ENCODE assay signal across 28 cellular contexts in the genomic region with DNA sequence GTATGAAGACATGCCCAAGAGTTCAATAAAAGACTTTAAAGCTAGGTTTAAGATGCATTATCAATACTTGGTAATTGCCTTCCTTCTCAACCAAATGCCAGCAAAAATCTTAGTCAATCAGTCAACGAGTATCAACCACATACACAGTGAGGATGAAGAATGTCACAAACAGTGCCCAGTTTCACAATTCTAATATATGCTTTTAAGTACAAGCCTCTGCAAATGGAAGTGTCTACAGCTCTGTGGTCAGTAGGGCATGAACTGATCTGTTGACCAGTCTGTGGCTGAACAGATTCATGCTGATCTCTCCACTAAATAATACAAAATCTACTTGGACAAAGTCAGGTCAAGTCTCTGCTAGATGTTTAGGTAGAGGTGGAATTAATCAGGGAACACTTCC. TPM values are rescaled to one million over a fixed set of nuclear protein-coding genes. Genes with fewer than 3 reads are reported as not detected.
DNase-seq lines count a peak whose midpoint lies in the region; ATAC-seq, FAIRE-seq and TF ChIP-seq lines count a peak whose summit lies in the region.
"Had no signal": no experiment of that assay in that cellular context is flagged by ENCODE, and none has a peak within 500 bp of the region (broad histone marks: within the 10 kb centered on the region; RNA-seq: fewer than 3 reads in every experiment).

No MANE protein-coding gene starts in this region.

- TF ChIP-seq EP300 in HepG2 (IDR thresholded peaks at IDR 0.05; ENCODE audit: low read depth in 2 of 2, low read length in 2 of 2), result no peak
- TF ChIP-seq EP300 in HepG2 (CRISPR knock-in tag; IDR thresholded peaks at IDR 0.05; ENCODE audit: borderline replicate concordance), result no peak

- H3K4me1 Mint-ChIP-seq in activated T-cell treated with anti-CD3 and anti-CD28 coated beads, Interleukin-2, amount 50 U/mL, for 4 hours (ENCODE audit: low read depth), result no peaks in the 10 kb centered on the region
- H3K4me1 Mint-ChIP-seq: CD8-positive, alpha-beta memory T cell had no signal

- no peak overlapping the region for H3K4me2 ChIP-seq in HepG2 (ENCODE audit: low read depth, low read length)
- H3K4me2 ChIP-seq in parathyroid adenoma (ENCODE audit: low read length), result peak overlapping the region; percentile 25
- H3K4me2 ChIP-seq: A549; BLaER1 treated with 17β-estradiol and CSF1 and Interleukin-3, amounts not matched to agents 10 nM and 100 nM had no signal

- POLR2A ChIA-PET in HepG2 (lab: Yijun Ruan, JAX), result interaction anchor here (0.9 kb wide), 1 partner anchor 28 kb away, joined by 4 read pairs; the partner anchor contains the start of gene PPARGC1A

- peaks cover 0 to 1% of the 10 kb centered on the region in 2 experiments; a peak in 1 of 5 replicates for H3K36me3 ChIP-seq in HepG2 (replicated peaks in 1 of 2; ENCODE audit: control insufficient read depth in 1 of 2, insufficient read depth in 2 of 2, low read length in 2 of 2)
- H3K36me3 ChIP-seq in parathyroid adenoma (ENCODE audit: control insufficient read depth, insufficient read depth, low read length), result no peaks in the 10 kb centered on the region
- no peaks in the 10 kb centered on the region for H3K36me3 ChIP-seq in gastrocnemius medialis
- H3K36me3 ChIP-seq: BLaER1 treated with 17β-estradiol and CSF1 and Interleukin-3, amounts not matched to agents 10 nM and 100 nM had no signal

- H3K79me2 ChIP-seq in HepG2 (ENCODE audit: insufficient read depth, low read length), result peaks cover 65% of the 10 kb centered on the region
- H3K79me2 ChIP-seq in parathyroid adenoma, result peaks cover 10% of the 10 kb centered on the region

- in situ Hi-C loops in HepG2 (cut with HindIII; ENCODE audit: extremely low pct_ligation_motif_present, low pct_unique_long_range_greater_than_20kb) (no loop called here), gastrocnemius medialis (cut with MboI; ENCODE audit: low sequenced_read_pairs in 4 of 4) (no loop called here)

- H3K27me3 ChIP-seq in HepG2 (ENCODE audit: control insufficient read depth in 1 of 2, insufficient read depth in 2 of 2, low read length in 2 of 2) (no peaks in the 10 kb centered on the region), parathyroid adenoma (ENCODE audit: control insufficient read depth, insufficient read depth, low read length) (no peaks in the 10 kb centered on the region), gastrocnemius medialis (no peaks in the 10 kb centered on the region)
- H3K27me3 ChIP-seq: BE2C; BLaER1 treated with 17β-estradiol and CSF1 and Interleukin-3, amounts not matched to agents 10 nM and 100 nM had no signal

- no peak overlapping the region for H3K4me3 Mint-ChIP-seq in activated T-cell treated with anti-CD3 and anti-CD28 coated beads, Interleukin-2, amount 50 U/mL, for 4 hours
- H3K4me3 Mint-ChIP-seq: CD14-positive monocyte; CD4-positive, alpha-beta T cell; CD8-positive, alpha-beta memory T cell had no signal

- no peaks in the 10 kb centered on the region for H3K36me3 Mint-ChIP-seq in activated T-cell treated with anti-CD3 and anti-CD28 coated beads, Interleukin-2, amount 50 U/mL, for 4 hours (ENCODE audit: insufficient read depth)
- H3K36me3 Mint-ChIP-seq: CD14-positive monocyte; CD8-positive, alpha-beta memory T cell had no signal

- H2AFZ ChIP-seq in HepG2 (ENCODE audit: low read length) (no peak overlapping the region), parathyroid adenoma (no peak overlapping the region)
- H2AFZ ChIP-seq: GM23248 had no signal

- H3K9me3 ChIP-seq in HepG2 (ENCODE audit: low read length) (no peaks in the 10 kb centered on the region), parathyroid adenoma (ENCODE audit: control insufficient read depth, low read length) (no peaks in the 10 kb centered on the region), gastrocnemius medialis (no peaks in the 10 kb centered on the region)
- H3K9me3 ChIP-seq: A549; BE2C; BLaER1 treated with 17β-estradiol and CSF1 and Interleukin-3, amounts not matched to agents 10 nM and 100 nM had no signal

- CTCF ChIA-PET in HepG2 (lab: Yijun Ruan, JAX; ENCODE audit: low intra/inter-chr PET ratio, low total read pairs), result no interaction called here

- no TSS peak for BruUV-seq in HepG2 (replicated peaks; lab: Mats Ljungman, UMichigan)

- H4K20me1 ChIP-seq in HepG2 (ENCODE audit: insufficient read depth, low read length), result no peaks in the 10 kb centered on the region
- H4K20me1 ChIP-seq: BLaER1 treated with 17β-estradiol and CSF1 and Interleukin-3, amounts not matched to agents 10 nM and 100 nM had no signal

- H3K27me3 Mint-ChIP-seq in activated T-cell treated with anti-CD3 and anti-CD28 coated beads, Interleukin-2, amount 50 U/mL, for 4 hours (ENCODE audit: low read depth), result no peaks in the 10 kb centered on the region
- H3K27me3 Mint-ChIP-seq: CD4-positive, alpha-beta T cell; CD8-positive, alpha-beta memory T cell had no signal

- TF ChIP-seq CTCF in HepG2 (CRISPR knock-in tag; IDR thresholded peaks at IDR 0.05) (no peak), parathyroid adenoma (IDR thresholded peaks at IDR 0.05) (no peak), gastrocnemius medialis (IDR thresholded peaks at IDR 0.05 in 4 of 5, conservative IDR thresholded peaks at IDR 0.05 in 1 of 5) (no peak)

- TF ChIP-seq RAD21 in HepG2 (CRISPR knock-in tag; IDR thresholded peaks at IDR 0.05), result no peak

- DNase-seq in kidney tubule cell (ENCODE audit: low spot score) (peak; percentile 13), HepG2 (ENCODE audit: low spot score) (peak; percentile 74), gastrocnemius medialis (no peak), COR-L47 (lab: John Stamatoyannopoulos, UW) (no peak), HCEC 1CT (no peak)
- DNase-seq in activated T-cell treated with anti-CD3 and anti-CD28 coated beads, Interleukin-2, amount 50 U/mL, for 4 hours, result no peak
- DNase-seq: 8988T; ACHN; AML-193; BE2C; Calu3; CD4-positive, alpha-beta T cell; CD8-positive, alpha-beta memory T cell; DMS53; DMS79 treated with DMSO at 0.1 percent for 48 hours; GF-D8; GM23248; H7 had no signal

- no peak for TF ChIP-seq POLR2A in HepG2 (IDR thresholded peaks at IDR 0.05; ENCODE audit: insufficient read depth in 1 of 2, low read depth in 2 of 2, low read length in 2 of 2)
- TF ChIP-seq POLR2A in gastrocnemius medialis (IDR thresholded peaks at IDR 0.05), result no peak

- no peaks in the 10 kb centered on the region for H3K9me3 Mint-ChIP-seq in activated T-cell treated with anti-CD3 and anti-CD28 coated beads, Interleukin-2, amount 50 U/mL, for 4 hours
- H3K9me3 Mint-ChIP-seq: CD14-positive monocyte had no signal

- ATAC-seq in HepG2, result peak; percentile 32
- ATAC-seq in gastrocnemius medialis, result no peak
- ATAC-seq in activated T-cell treated with anti-CD3 and anti-CD28 coated beads, Interleukin-2, amount 50 U/mL, for 4 hours, result no peak
- ATAC-seq in HG02588 (IDR thresholded peaks at IDR 0.05; ENCODE audit: unreplicated experiment), result no peak
- ATAC-seq: A549, HCT116 had no signal

- no peak overlapping the region for H3K9ac ChIP-seq in HepG2 (ENCODE audit: insufficient read depth, low read depth, low read length)
- no peak overlapping the region for H3K9ac ChIP-seq in parathyroid adenoma
- H3K9ac ChIP-seq: BLaER1 treated with 17β-estradiol and CSF1 and Interleukin-3, amounts not matched to agents 10 nM and 100 nM; GM23248 had no signal

- FAIRE-seq in HepG2 (lab: Jason Lieb, UNC), result no peak
- FAIRE-seq: A549, GM12891, GM18507, H1 had no signal

- intact Hi-C loops in HepG2 (cut with micrococcal nuclease; ENCODE audit: unreplicated experiment) (loop anchor here (5.0 kb wide), 1 partner anchor 100 kb away; no protein-coding TSS in a partner anchor), gastrocnemius medialis (cut with DNase I; ENCODE audit: low total_unique reads) (loop anchor here (10.0 kb wide), 1 partner anchor 553 kb away; no protein-coding TSS in a partner anchor)

- H3K27ac ChIP-seq in HepG2 (ENCODE audit: extremely low read length, insufficient read depth, low read length), result peak overlapping the region; percentile 48
- peak overlapping the region; percentile 39 for H3K27ac ChIP-seq in parathyroid adenoma
- peak overlapping the region; percentile 17 to 95 (median 44) for H3K27ac ChIP-seq in gastrocnemius medialis
- H3K27ac ChIP-seq: A549; BLaER1 treated with 17β-estradiol and CSF1 and Interleukin-3, amounts not matched to agents 10 nM and 100 nM; GM23248 had no signal

- H3K4me3 ChIP-seq in HepG2 (replicated peaks in 1 of 3; ENCODE audit: insufficient read depth in 1 of 3, low read depth in 2 of 3, low read length in 3 of 3), result no peak overlapping the region
- H3K4me3 ChIP-seq in parathyroid adenoma (ENCODE audit: low read depth, low read length), result no peak overlapping the region
- no peak overlapping the region for H3K4me3 ChIP-seq in gastrocnemius medialis
- H3K4me3 ChIP-seq: A549; BLaER1 treated with 17β-estradiol and CSF1 and Interleukin-3, amounts not matched to agents 10 nM and 100 nM; GM23248 had no signal

- 0% methylated on average over 1 of the region's 1 CpG for WGBS in HepG2 (ENCODE audit: low lambda C conversion rate)

- peaks cover 96% of the 10 kb centered on the region for H3K4me1 ChIP-seq in HepG2 (ENCODE audit: insufficient read depth, low read length)
- H3K4me1 ChIP-seq in parathyroid adenoma, result peaks cover 6% of the 10 kb centered on the region
- peaks cover 51 to 66% of the 10 kb centered on the region in 2 donors for H3K4me1 ChIP-seq in gastrocnemius medialis
- H3K4me1 ChIP-seq: A549 had no signal

RNA-seq across cellular contexts. Expression of gene PPARGC1A, which starts 27.9 kb away (rescaled TPM):
- total RNA-seq in HepG2 (2016; rRNA removed; fragmentation: Illumina TruSeq; extraction: Trizol) (18.8 and 20.7 TPM in 2 replicates), gastrocnemius medialis (10 to 100 TPM; 30.6 to 68.9 (median 52.3) TPM)
- 2.1 and 2.8 TPM in 2 replicates for total RNA-seq in HepG2 (2016; cell fraction: cytosol; rRNA removed; fragmentation: Illumina TruSeq; extraction: Trizol; ENCODE audit: low read depth)
- total RNA-seq in HepG2 (2016; cell fraction: insoluble cytoplasmic fraction; rRNA removed; fragmentation: Illumina TruSeq; extraction: Trizol), result 16.5 and 17.8 TPM in 2 replicates
- 5.2 and 6.9 TPM in 2 replicates for total RNA-seq in HepG2 (2016; cell fraction: membrane; rRNA removed; fragmentation: Illumina TruSeq; extraction: Trizol)
- total RNA-seq in HepG2 (2016; cell fraction: nucleus; rRNA removed; fragmentation: Illumina TruSeq; extraction: Trizol), result 48.8 and 51.3 TPM in 2 replicates
- polyA plus RNA-seq in HepG2 (2011; rRNA removed), result 26.3 and 37.3 TPM in 2 replicates
- 21.3 and 25.7 TPM in 2 replicates for polyA plus RNA-seq in HepG2 (2011; cell fraction: cytosol; rRNA removed)
- 53.6 and 57.4 TPM in 2 replicates for polyA plus RNA-seq in HepG2 (2011; cell fraction: nucleus; rRNA removed)
- polyA plus RNA-seq in HepG2 (2012), result 18.4 and 30.5 TPM in 2 replicates
- polyA plus RNA-seq in HepG2 (2016; cell fraction: cytosol; fragmentation: Illumina TruSeq; extraction: Trizol; ENCODE audit: low read depth), result 1.1 TPM in 2 replicates
- polyA plus RNA-seq in HepG2 (2016; cell fraction: insoluble cytoplasmic fraction; fragmentation: Illumina TruSeq; extraction: Trizol; ENCODE audit: low read depth), result 10.3 and 10.7 TPM in 2 replicates
- polyA plus RNA-seq in HepG2 (2016; cell fraction: membrane; fragmentation: Illumina TruSeq; extraction: Trizol; ENCODE audit: low read depth), result 1.2 and 1.5 TPM in 2 replicates
- 13.7 and 14.4 TPM in 2 replicates for polyA plus RNA-seq in HepG2 (2016; cell fraction: nucleus; fragmentation: Illumina TruSeq; extraction: Trizol; ENCODE audit: insufficient read depth, low read depth)
- polyA minus RNA-seq in HepG2 (2011; rRNA and poly(A)+ RNA removed; ENCODE audit: low replicate concordance), result 26.6 and 166 TPM in 2 replicates
- 30.3 and 31.7 TPM in 2 replicates for polyA minus RNA-seq in HepG2 (2011; cell fraction: cytosol; rRNA and poly(A)+ RNA removed)
- 453 and 498 TPM in 2 replicates for polyA minus RNA-seq in HepG2 (2011; cell fraction: nucleus; rRNA and poly(A)+ RNA removed)
- total RNA-seq in activated T-cell treated with anti-CD3 and anti-CD28 coated beads, Interleukin-2, amount 50 U/mL, for 4 hours, result under 1 TPM in 1 of 3 donors, not detected in 2; 0.23 TPM
- total RNA-seq: CD4-positive, alpha-beta T cell; CD8-positive, alpha-beta memory T cell; G401; GM23248 had no signal
- polyA plus RNA-seq: CD8-positive, alpha-beta memory T cell; GM23248 had no signal

Comparison
In these comparisons a context has a peak if more than half of its experiments do, and no peak if none do; other contexts are left out.
1. DNase-seq: peak in kidney tubule cell (single experiment) and HepG2 (single experiment); none in gastrocnemius medialis (0 of 2), COR-L47 (single experiment), activated T-cell treated with anti-CD3 and anti-CD28 coated beads, Interleukin-2, amount 50 U/mL, for 4 hours (single experiment) and HCEC 1CT (single experiment).
2. Peak in every context shown above with its lines, with median percentiles within 50 percentile points of each other: H3K27ac ChIP-seq.